7 cellular contexts compared by ENCODE assay signal in the genomic region with DNA sequence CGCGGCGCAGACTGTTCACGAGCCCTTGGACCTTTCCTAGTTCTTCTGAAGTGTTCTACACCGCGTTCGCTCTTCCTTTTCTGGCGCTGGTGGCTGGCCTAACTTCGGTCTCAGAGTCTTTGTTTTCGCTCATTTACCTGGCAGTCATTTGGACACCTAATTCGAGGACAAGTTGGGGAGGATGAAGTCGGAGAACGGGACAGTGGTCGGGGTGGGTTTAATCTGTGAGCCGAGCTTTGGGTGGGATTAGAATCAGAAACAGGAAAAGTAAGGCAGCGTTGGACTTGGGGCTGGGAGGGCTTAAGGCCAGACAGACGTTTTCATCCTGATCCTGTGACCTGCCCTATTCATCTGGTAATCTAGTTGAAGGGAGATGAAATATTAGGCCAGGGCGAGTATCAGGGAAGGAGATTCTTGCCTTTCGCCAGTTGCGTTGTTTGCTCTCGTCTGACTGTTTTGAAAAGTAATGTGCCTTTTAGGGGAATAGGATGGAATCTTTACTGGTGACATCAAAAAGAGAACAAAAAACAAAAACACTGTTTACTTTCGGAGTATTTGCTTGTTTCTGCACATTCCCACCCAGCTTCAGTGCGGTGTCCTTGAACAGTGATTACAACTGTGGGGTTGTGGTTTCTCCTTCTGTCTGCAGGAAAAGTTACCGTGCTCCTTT. TPM values are rescaled to one million over a fixed set of nuclear protein-coding genes. Genes with fewer than 3 reads are reported as not detected.
DNase-seq lines count a peak whose midpoint lies in the region; ATAC-seq and TF ChIP-seq lines count a peak whose summit lies in the region.

No MANE protein-coding gene starts in this region.

- no peak overlapping the region for H3K27ac ChIP-seq in iPS DF 6.9 (ENCODE audit: low read length)
- peak overlapping the region; percentile 28 to 98 (median 93) for H3K27ac ChIP-seq in skin epidermis

- POLR2A ChIA-PET in activated naive CD8-positive, alpha-beta T cell treated with anti-CD3 and anti-CD28 coated beads, Interleukin-2, amount 10 ng/mL, durations not matched to agents 7 days and 5 days (lab: Charles Lee): interaction anchor here (2.2 to 3.0 kb wide), 3 partner anchors 123 to 972 kb away, joined by 9 to 19 read pairs (median 19); partner anchors contain the start of gene U2SURP

- H3K9me3 Mint-ChIP-seq in activated naive CD8-positive, alpha-beta T cell treated with anti-CD3 and anti-CD28 coated beads, Interleukin-2, amount 10 ng/mL, durations not matched to agents 7 days and 5 days: no peaks in the 10 kb centered on the region

- H3K4me1 ChIP-seq in iPS DF 6.9 (ENCODE audit: control insufficient read depth, insufficient read depth, low read length): no peaks in the 10 kb centered on the region; the same call in 1 of the 2 replicates

- no peaks in the 10 kb centered on the region for H3K27me3 ChIP-seq in iPS DF 6.9 (ENCODE audit: control insufficient read depth, insufficient read depth, low read length)

- no peak for ATAC-seq in activated naive CD8-positive, alpha-beta T cell treated with anti-CD3 and anti-CD28 coated beads, Interleukin-2, amount 10 ng/mL, durations not matched to agents 7 days and 5 days (ENCODE audit: low read depth)
- no peak for ATAC-seq in omental fat pad (ENCODE audit: low FRiP score)

- H3K36me3 Mint-ChIP-seq in activated naive CD8-positive, alpha-beta T cell treated with anti-CD3 and anti-CD28 coated beads, Interleukin-2, amount 10 ng/mL, durations not matched to agents 7 days and 5 days: no peaks in the 10 kb centered on the region

- H3K36me3 ChIP-seq in iPS DF 6.9 (ENCODE audit: control insufficient read depth, insufficient read depth, low read length): no peaks in the 10 kb centered on the region

- peaks cover 29% of the 10 kb centered on the region for H3K4me1 Mint-ChIP-seq in activated naive CD8-positive, alpha-beta T cell treated with anti-CD3 and anti-CD28 coated beads, Interleukin-2, amount 10 ng/mL, durations not matched to agents 7 days and 5 days

- peak; percentile 8 for DNase-seq in GM03348 (ENCODE audit: low spot score)
- peak; percentile 69 for DNase-seq in KG1 (lab: John Stamatoyannopoulos, UW)
- no peak for DNase-seq in activated naive CD8-positive, alpha-beta T cell treated with anti-CD3 and anti-CD28 coated beads, Interleukin-2, amount 10 ng/mL, durations not matched to agents 7 days and 5 days
- no peak for DNase-seq in iPS DF 6.9 (ENCODE audit: low read depth, low spot score)
- DNase-seq in omental fat pad (ENCODE audit: low spot score): no peak
- no peak for DNase-seq in stimulated activated naive CD4-positive, alpha-beta T cell treated with Interleukin-2 at 50 U/mL for 16 hours (lab: John Stamatoyannopoulos, UW)

- H3K4me3 Mint-ChIP-seq in activated naive CD8-positive, alpha-beta T cell treated with anti-CD3 and anti-CD28 coated beads, Interleukin-2, amount 10 ng/mL, durations not matched to agents 7 days and 5 days: peak overlapping the region; percentile 96

- peak overlapping the region; percentile 92 for H3K27ac Mint-ChIP-seq in activated naive CD8-positive, alpha-beta T cell treated with anti-CD3 and anti-CD28 coated beads, Interleukin-2, amount 10 ng/mL, durations not matched to agents 7 days and 5 days

- H3K4me3 ChIP-seq in iPS DF 6.9 (ENCODE audit: low read length) (peak overlapping the region; percentile 87; the same call in 1 of the 2 replicates), skin epidermis (peak overlapping the region; percentile 80 to 98 (median 89))

- TF ChIP-seq CTCF in omental fat pad (IDR thresholded peaks at IDR 0.05): no peak

- no CpG with 5 or more reads among the region's 24 CpGs for WGBS in iPS DF 6.9 (ENCODE audit: insufficient coverage, insufficient read length)

- no peaks in the 10 kb centered on the region for H3K9me3 ChIP-seq in iPS DF 6.9 (ENCODE audit: control insufficient read depth, insufficient read depth, low read length)

- H3K27me3 Mint-ChIP-seq in activated naive CD8-positive, alpha-beta T cell treated with anti-CD3 and anti-CD28 coated beads, Interleukin-2, amount 10 ng/mL, durations not matched to agents 7 days and 5 days: peaks cover 7% of the 10 kb centered on the region

RNA-seq across cellular contexts. Expression of gene DIPK2A, which starts 1.9 kb away (rescaled TPM):
- 10 to 100 TPM; 17.1 to 17.8 TPM for total RNA-seq in activated naive CD8-positive, alpha-beta T cell treated with anti-CD3 and anti-CD28 coated beads, Interleukin-2, amount 10 ng/mL, durations not matched to agents 7 days and 5 days
- 10 to 100 TPM; 23.5 to 36.9 (median 34.4) TPM for total RNA-seq in omental fat pad

Comparison
In these comparisons a context has a peak if more than half of its experiments do, and no peak if none do; other contexts are left out.
1. DNase-seq: peak in GM03348 (single experiment) and KG1 (single experiment); none in activated naive CD8-positive, alpha-beta T cell treated with anti-CD3 and anti-CD28 coated beads, Interleukin-2, amount 10 ng/mL, durations not matched to agents 7 days and 5 days (single experiment), iPS DF 6.9 (single experiment), omental fat pad (single experiment) and stimulated activated naive CD4-positive, alpha-beta T cell treated with Interleukin-2 at 50 U/mL for 16 hours (single experiment).